In the genomic region with DNA sequence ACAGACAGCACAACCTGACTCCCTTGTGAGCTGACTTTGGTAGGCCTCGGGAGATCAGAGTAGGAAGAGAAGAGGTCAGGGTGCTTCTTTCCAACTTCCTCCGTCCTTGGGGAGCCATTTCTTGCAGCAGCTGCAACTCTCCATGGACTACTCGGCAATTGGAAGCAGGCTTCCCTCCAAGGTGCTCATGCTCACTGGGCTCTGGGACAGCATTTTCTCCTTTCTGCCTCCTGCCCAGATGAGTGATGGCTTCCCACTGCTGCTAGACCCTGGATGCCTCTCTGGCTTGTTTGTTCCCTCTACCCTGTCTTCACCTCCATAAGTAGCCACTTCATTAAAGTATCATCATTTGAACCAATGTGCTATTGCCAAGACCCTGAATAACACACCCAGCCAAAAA, we compare ENCODE assay signal across 2 cellular contexts.
TF ChIP-seq lines count a peak whose summit lies in the region.

No MANE protein-coding gene starts in this region.

TF ChIP-seq in GM23338, 12 proteins besides CTCF, POLR2A, EP300 and RAD21:
- TF ChIP-seq EZH2phosphoT487 (IDR thresholded peaks at IDR 0.05; ENCODE audit: unreplicated experiment) (no peak), ZNF114 (CRISPR knock-in tag; IDR thresholded peaks at IDR 0.05) (no peak), EZH2 (IDR thresholded peaks at IDR 0.05; ENCODE audit: low read depth, unreplicated experiment) (no peak), POLR2AphosphoS5 (IDR thresholded peaks at IDR 0.05; ENCODE audit: low read depth) (no peak), ZNF331 (CRISPR knock-in tag; IDR thresholded peaks at IDR 0.05; ENCODE audit: low read depth) (no peak)
- TF ChIP-seq, protein P1, sequence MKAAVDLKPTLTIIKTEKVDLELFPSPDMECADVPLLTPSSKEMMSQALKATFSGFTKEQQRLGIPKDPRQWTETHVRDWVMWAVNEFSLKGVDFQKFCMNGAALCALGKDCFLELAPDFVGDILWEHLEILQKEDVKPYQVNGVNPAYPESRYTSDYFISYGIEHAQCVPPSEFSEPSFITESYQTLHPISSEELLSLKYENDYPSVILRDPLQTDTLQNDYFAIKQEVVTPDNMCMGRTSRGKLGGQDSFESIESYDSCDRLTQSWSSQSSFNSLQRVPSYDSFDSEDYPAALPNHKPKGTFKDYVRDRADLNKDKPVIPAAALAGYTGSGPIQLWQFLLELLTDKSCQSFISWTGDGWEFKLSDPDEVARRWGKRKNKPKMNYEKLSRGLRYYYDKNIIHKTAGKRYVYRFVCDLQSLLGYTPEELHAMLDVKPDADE (IDR thresholded peaks at IDR 0.05), result no peak
- TF ChIP-seq, protein P2, sequence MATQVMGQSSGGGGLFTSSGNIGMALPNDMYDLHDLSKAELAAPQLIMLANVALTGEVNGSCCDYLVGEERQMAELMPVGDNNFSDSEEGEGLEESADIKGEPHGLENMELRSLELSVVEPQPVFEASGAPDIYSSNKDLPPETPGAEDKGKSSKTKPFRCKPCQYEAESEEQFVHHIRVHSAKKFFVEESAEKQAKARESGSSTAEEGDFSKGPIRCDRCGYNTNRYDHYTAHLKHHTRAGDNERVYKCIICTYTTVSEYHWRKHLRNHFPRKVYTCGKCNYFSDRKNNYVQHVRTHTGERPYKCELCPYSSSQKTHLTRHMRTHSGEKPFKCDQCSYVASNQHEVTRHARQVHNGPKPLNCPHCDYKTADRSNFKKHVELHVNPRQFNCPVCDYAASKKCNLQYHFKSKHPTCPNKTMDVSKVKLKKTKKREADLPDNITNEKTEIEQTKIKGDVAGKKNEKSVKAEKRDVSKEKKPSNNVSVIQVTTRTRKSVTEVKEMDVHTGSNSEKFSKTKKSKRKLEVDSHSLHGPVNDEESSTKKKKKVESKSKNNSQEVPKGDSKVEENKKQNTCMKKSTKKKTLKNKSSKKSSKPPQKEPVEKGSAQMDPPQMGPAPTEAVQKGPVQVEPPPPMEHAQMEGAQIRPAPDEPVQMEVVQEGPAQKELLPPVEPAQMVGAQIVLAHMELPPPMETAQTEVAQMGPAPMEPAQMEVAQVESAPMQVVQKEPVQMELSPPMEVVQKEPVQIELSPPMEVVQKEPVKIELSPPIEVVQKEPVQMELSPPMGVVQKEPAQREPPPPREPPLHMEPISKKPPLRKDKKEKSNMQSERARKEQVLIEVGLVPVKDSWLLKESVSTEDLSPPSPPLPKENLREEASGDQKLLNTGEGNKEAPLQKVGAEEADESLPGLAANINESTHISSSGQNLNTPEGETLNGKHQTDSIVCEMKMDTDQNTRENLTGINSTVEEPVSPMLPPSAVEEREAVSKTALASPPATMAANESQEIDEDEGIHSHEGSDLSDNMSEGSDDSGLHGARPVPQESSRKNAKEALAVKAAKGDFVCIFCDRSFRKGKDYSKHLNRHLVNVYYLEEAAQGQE (IDR thresholded peaks at IDR 0.05; ENCODE audit: unreplicated experiment), result no peak
- TF ChIP-seq, protein P3, sequence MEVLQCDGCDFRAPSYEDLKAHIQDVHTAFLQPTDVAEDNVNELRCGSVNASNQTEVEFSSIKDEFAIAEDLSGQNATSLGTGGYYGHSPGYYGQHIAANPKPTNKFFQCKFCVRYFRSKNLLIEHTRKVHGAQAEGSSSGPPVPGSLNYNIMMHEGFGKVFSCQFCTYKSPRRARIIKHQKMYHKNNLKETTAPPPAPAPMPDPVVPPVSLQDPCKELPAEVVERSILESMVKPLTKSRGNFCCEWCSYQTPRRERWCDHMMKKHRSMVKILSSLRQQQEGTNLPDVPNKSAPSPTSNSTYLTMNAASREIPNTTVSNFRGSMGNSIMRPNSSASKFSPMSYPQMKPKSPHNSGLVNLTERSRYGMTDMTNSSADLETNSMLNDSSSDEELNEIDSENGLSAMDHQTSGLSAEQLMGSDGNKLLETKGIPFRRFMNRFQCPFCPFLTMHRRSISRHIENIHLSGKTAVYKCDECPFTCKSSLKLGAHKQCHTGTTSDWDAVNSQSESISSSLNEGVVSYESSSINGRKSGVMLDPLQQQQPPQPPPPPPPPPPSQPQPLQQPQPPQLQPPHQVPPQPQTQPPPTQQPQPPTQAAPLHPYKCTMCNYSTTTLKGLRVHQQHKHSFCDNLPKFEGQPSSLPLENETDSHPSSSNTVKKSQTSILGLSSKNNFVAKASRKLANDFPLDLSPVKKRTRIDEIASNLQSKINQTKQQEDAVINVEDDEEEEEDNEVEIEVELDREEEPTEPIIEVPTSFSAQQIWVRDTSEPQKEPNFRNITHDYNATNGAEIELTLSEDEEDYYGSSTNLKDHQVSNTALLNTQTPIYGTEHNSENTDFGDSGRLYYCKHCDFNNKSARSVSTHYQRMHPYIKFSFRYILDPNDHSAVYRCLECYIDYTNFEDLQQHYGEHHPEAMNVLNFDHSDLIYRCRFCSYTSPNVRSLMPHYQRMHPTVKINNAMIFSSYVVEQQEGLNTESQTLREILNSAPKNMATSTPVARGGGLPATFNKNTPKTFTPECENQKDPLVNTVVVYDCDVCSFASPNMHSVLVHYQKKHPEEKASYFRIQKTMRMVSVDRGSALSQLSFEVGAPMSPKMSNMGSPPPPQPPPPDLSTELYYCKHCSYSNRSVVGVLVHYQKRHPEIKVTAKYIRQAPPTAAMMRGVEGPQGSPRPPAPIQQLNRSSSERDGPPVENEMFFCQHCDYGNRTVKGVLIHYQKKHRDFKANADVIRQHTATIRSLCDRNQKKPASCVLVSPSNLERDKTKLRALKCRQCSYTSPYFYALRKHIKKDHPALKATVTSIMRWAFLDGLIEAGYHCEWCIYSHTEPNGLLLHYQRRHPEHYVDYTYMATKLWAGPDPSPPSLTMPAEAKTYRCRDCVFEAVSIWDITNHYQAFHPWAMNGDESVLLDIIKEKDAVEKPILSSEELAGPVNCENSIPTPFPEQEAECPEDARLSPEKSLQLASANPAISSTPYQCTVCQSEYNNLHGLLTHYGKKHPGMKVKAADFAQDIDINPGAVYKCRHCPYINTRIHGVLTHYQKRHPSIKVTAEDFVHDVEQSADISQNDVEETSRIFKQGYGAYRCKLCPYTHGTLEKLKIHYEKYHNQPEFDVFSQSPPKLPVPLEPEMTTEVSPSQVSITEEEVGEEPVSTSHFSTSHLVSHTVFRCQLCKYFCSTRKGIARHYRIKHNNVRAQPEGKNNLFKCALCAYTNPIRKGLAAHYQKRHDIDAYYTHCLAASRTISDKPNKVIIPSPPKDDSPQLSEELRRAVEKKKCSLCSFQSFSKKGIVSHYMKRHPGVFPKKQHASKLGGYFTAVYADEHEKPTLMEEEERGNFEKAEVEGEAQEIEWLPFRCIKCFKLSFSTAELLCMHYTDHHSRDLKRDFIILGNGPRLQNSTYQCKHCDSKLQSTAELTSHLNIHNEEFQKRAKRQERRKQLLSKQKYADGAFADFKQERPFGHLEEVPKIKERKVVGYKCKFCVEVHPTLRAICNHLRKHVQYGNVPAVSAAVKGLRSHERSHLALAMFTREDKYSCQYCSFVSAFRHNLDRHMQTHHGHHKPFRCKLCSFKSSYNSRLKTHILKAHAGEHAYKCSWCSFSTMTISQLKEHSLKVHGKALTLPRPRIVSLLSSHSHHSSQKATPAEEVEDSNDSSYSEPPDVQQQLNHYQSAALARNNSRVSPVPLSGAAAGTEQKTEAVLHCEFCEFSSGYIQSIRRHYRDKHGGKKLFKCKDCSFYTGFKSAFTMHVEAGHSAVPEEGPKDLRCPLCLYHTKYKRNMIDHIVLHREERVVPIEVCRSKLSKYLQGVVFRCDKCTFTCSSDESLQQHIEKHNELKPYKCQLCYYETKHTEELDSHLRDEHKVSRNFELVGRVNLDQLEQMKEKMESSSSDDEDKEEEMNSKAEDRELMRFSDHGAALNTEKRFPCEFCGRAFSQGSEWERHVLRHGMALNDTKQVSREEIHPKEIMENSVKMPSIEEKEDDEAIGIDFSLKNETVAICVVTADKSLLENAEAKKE (CRISPR knock-in tag; IDR thresholded peaks at IDR 0.05), result no peak

TF ChIP-seq in H1, 55 proteins besides CTCF, POLR2A, EP300 and RAD21:
- TF ChIP-seq, protein P4, sequence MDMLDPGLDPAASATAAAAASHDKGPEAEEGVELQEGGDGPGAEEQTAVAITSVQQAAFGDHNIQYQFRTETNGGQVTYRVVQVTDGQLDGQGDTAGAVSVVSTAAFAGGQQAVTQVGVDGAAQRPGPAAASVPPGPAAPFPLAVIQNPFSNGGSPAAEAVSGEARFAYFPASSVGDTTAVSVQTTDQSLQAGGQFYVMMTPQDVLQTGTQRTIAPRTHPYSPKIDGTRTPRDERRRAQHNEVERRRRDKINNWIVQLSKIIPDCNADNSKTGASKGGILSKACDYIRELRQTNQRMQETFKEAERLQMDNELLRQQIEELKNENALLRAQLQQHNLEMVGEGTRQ (IDR thresholded peaks at IDR 0.05; ENCODE audit: low read length), result no peak
- TF ChIP-seq SIRT6 (IDR thresholded peaks at IDR 0.05; ENCODE audit: low read length) (no peak), SIX5 (IDR thresholded peaks at IDR 0.05; ENCODE audit: low read depth, low read length) (no peak), CBX8 (IDR thresholded peaks at IDR 0.05; ENCODE audit: borderline replicate concordance, low read depth, low read length) (no peak), BACH1 (IDR thresholded peaks at IDR 0.05; ENCODE audit: low read length) (no peak), SUZ12 (IDR thresholded peaks at IDR 0.05; ENCODE audit: low read length) (no peak), GTF2F1 (IDR thresholded peaks at IDR 0.05; ENCODE audit: borderline replicate concordance, low read depth, low read length) (no peak), ASH2L (IDR thresholded peaks at IDR 0.05; ENCODE audit: low read length) (no peak), SIN3A (conservative IDR thresholded peaks at IDR 0.05 in 1 of 2, IDR thresholded peaks at IDR 0.05 in 1 of 2; ENCODE audit: low read depth in 1 of 2, low read length in 2 of 2) (no peak), CHD2 (IDR thresholded peaks at IDR 0.05; ENCODE audit: low read length) (no peak), JUN (IDR thresholded peaks at IDR 0.05; ENCODE audit: low read depth, low read length) (no peak), TAF7 (optimal IDR thresholded peaks at IDR 0.05; ENCODE audit: borderline replicate concordance, low read depth, low read length) (no peak), MAFK (IDR thresholded peaks at IDR 0.05; ENCODE audit: low read depth, low read length) (no peak)
- TF ChIP-seq, protein P5, sequence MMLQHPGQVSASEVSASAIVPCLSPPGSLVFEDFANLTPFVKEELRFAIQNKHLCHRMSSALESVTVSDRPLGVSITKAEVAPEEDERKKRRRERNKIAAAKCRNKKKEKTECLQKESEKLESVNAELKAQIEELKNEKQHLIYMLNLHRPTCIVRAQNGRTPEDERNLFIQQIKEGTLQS (IDR thresholded peaks at IDR 0.05; ENCODE audit: insufficient read depth, low read depth, low read length), result no peak
- TF ChIP-seq, protein P6, sequence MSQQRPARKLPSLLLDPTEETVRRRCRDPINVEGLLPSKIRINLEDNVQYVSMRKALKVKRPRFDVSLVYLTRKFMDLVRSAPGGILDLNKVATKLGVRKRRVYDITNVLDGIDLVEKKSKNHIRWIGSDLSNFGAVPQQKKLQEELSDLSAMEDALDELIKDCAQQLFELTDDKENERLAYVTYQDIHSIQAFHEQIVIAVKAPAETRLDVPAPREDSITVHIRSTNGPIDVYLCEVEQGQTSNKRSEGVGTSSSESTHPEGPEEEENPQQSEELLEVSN (IDR thresholded peaks at IDR 0.05), result no peak
- TF ChIP-seq, protein P7, sequence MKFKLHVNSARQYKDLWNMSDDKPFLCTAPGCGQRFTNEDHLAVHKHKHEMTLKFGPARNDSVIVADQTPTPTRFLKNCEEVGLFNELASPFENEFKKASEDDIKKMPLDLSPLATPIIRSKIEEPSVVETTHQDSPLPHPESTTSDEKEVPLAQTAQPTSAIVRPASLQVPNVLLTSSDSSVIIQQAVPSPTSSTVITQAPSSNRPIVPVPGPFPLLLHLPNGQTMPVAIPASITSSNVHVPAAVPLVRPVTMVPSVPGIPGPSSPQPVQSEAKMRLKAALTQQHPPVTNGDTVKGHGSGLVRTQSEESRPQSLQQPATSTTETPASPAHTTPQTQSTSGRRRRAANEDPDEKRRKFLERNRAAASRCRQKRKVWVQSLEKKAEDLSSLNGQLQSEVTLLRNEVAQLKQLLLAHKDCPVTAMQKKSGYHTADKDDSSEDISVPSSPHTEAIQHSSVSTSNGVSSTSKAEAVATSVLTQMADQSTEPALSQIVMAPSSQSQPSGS (IDR thresholded peaks at IDR 0.05; ENCODE audit: low read length), result no peak
